Comparison of ENCODE assay signal across 21 cellular contexts in the genomic region with DNA sequence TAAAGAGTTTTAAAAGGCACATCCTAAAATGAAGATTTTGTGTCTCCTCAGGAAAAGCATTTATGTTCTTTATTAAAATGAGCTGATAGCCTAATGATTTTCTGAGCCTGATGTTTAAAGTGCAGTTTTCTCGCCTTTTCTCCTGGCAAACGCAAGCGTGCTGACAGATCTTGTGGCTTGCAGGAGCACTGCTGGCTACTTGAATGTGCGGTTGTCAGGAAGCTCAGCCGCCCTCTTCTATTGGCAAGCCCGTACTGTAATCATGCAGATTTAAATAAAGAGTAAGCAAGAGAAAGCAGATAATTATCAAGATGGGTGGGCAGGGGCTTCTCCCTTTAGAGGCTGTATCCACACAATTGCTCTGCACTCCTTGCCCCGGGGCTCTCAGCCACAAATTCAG.
"Had no signal": no experiment of that assay in that cellular context is flagged by ENCODE, and none has a peak within 500 bp of the region (broad histone marks: within the 10 kb centered on the region; RNA-seq: fewer than 3 reads in every experiment).

No MANE protein-coding gene starts in this region.

- H3K9ac ChIP-seq: KMS-11 had no signal

- H3K4me1 Mint-ChIP-seq: IgD-negative memory B cell had no signal

- H3K27ac ChIP-seq: HL-60, KMS-11, SJCRH30 had no signal

- H3K27me3 ChIP-seq: SJCRH30 had no signal

- H3K4me3 Mint-ChIP-seq: IgD-negative memory B cell had no signal

- DNase-seq: Kasumi-1, MM.1S, NCI-H1092 treated with DMSO at 0.1 percent for 48 hours, NCI-H1436, NCI-H187, NCI-H2029, NCI-H2081 treated with DMSO at 0.1 percent for 48 hours, NCI-H2171, NCI-H226, NCI-H510A, NCI-H524 treated with DMSO at 0.1 percent for 48 hours, NCI-H69, NCI-H774, RPMI8226, SHP77 treated with DMSO at 0.1 percent for 48 hours, SJCRH30 had no signal

- H3K27me3 Mint-ChIP-seq: IgD-negative memory B cell had no signal

- H3K4me2 ChIP-seq: KMS-11 had no signal

- H3K9me3 ChIP-seq: SJCRH30 had no signal

- ATAC-seq: K562, SK-N-SH treated with all-trans-retinoic acid at 6 μM for 48 hours had no signal

- H3K36me3 Mint-ChIP-seq: IgD-negative memory B cell had no signal

- H3K27ac Mint-ChIP-seq: IgD-negative memory B cell had no signal

- H3K4me3 ChIP-seq: K562, SJCRH30 had no signal

- H3K36me3 ChIP-seq: SJCRH30 had no signal
